1 cellular context compared by ENCODE assay signal in genomic region chr19:23758187-23759074, GRCh38.
TF ChIP-seq lines count a peak whose summit lies in the region.

Gene ZNF681 (minus strand): TSS chr19:23758891. CDS start chr19:23758749, 142 bp downstream.

TF ChIP-seq in H1, 55 proteins besides CTCF, POLR2A, EP300 and RAD21 (continued from another document):
- TF ChIP-seq CHD7 (IDR thresholded peaks at IDR 0.05; ENCODE audit: insufficient replicate concordance, low read length): no peak
- peak; percentile 44; the same call in 1 of the 2 replicates for TF ChIP-seq POLR2AphosphoS5 (IDR thresholded peaks at IDR 0.05; ENCODE audit: low read depth, low read length)
- TF ChIP-seq CEBPB (IDR thresholded peaks at IDR 0.05; ENCODE audit: low read depth, low read length): no peak
- TF ChIP-seq, protein P1, sequence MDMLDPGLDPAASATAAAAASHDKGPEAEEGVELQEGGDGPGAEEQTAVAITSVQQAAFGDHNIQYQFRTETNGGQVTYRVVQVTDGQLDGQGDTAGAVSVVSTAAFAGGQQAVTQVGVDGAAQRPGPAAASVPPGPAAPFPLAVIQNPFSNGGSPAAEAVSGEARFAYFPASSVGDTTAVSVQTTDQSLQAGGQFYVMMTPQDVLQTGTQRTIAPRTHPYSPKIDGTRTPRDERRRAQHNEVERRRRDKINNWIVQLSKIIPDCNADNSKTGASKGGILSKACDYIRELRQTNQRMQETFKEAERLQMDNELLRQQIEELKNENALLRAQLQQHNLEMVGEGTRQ (IDR thresholded peaks at IDR 0.05; ENCODE audit: low read length): no peak
- TF ChIP-seq TBP (IDR thresholded peaks at IDR 0.05; ENCODE audit: low read depth, low read length): peak; percentile 66
- peak; percentile 50 for TF ChIP-seq ASH2L (IDR thresholded peaks at IDR 0.05; ENCODE audit: low read length)
- peak; percentile 65 for TF ChIP-seq PHF8 (conservative IDR thresholded peaks at IDR 0.05; ENCODE audit: low read depth, low read length)
- TF ChIP-seq TAF1 (IDR thresholded peaks at IDR 0.05; ENCODE audit: low read depth, low read length): peak; percentile 75
- TF ChIP-seq SP1 (IDR thresholded peaks at IDR 0.05; ENCODE audit: low read depth, low read length): peak; percentile 58; the same call in 1 of the 2 replicates
- peak; percentile 41 for TF ChIP-seq KDM4A (IDR thresholded peaks at IDR 0.05; ENCODE audit: low read depth, low read length, severe bottlenecking)
TF ChIP-seq in H1: peak in this region for 9.
